In genomic region chr12:29380536-29381523, GRCh38 we compare ENCODE assay signal across 8 cellular contexts. TPM values are rescaled to one million over a fixed set of nuclear protein-coding genes. Genes with fewer than 3 reads are reported as not detected.
A peak's percentile ranks its signal among the peaks of the same experiment; 100 is the strongest.
DNase-seq lines count a peak whose midpoint lies in the region; ATAC-seq and TF ChIP-seq lines count a peak whose summit lies in the region.

Gene ERGIC2, minus strand, starts transcription at chr12:29381172. Its CDS starts 9,539 bp downstream, at chr12:29371633.

- ATAC-seq in GM19395 (IDR thresholded peaks at IDR 0.05; ENCODE audit: unreplicated experiment) (peak; percentile 98), HG03565 (IDR thresholded peaks at IDR 0.05; ENCODE audit: unreplicated experiment) (peak; percentile 98), left lung (peak; percentile 97)

- TF ChIP-seq CTCF in C4-2B (conservative IDR thresholded peaks at IDR 0.05) (no peak), left lung (IDR thresholded peaks at IDR 0.05) (no peak)

- intact Hi-C loops in left lung (cut with DNase I) = no loop called here

- H3K4me3 ChIP-seq in left lung = peak within 1 kb of the TSS; percentile 92 to 100

- H3K27me3 ChIP-seq in left lung = no peaks in the 10 kb centered on the region

- H3K9me3 ChIP-seq in left lung = no peaks in the 10 kb centered on the region

- H3K36me3 ChIP-seq in left lung = no peaks in the 10 kb centered on the region

- H3K27ac ChIP-seq in C4-2B (peak within 1 kb of the TSS; percentile 97), left lung (peak within 1 kb of the TSS; percentile 89 to 95)

- peak; percentile 99 for DNase-seq in NCI-H774 (lab: John Stamatoyannopoulos, UW)
- peak; percentile 84 to 88 for DNase-seq in activated CD4-positive, alpha-beta T cell treated with anti-CD3 and anti-CD28 coated beads, Interleukin-2, amount 50 U/mL, for 4 hours
- peak; percentile 99 for DNase-seq in dermis blood vessel endothelial cell
- DNase-seq in left lung = peak; percentile 91
- peak; percentile 77 to 79 for DNase-seq in stimulated activated CD4-positive, alpha-beta T cell treated with anti-CD3 and anti-CD28 coated beads, Interleukin-2, amount 100 ng/mL, for 48 hours

- H3K4me1 ChIP-seq in left lung = peaks cover 0 to 12% of the 10 kb centered on the region in 2 donors

RNA-seq across cellular contexts. Expression of gene ERGIC2, which starts in this region (rescaled TPM):
- 48.5 and 58.4 TPM in 2 replicates for total RNA-seq in dermis blood vessel endothelial cell
- total RNA-seq in left lung = 10 to 100 TPM; 78.5 to 83.6 TPM

Comparison
In these comparisons a context has a peak if more than half of its experiments do, and no peak if none do; other contexts are left out.
1. Peak in every context shown above with its lines: DNase-seq, ATAC-seq, H3K4me3 ChIP-seq and H3K27ac ChIP-seq.